ENCODE assay signal across 13 cellular contexts in genomic region chr22:46767249-46767985, GRCh38. TPM values are rescaled to one million over a fixed set of nuclear protein-coding genes. Genes with fewer than 3 reads are reported as not detected.
DNase-seq lines count a peak whose midpoint lies in the region; ATAC-seq and TF ChIP-seq lines count a peak whose summit lies in the region.
"Had no signal": no experiment of that assay in that cellular context is flagged by ENCODE, and none has a peak within 500 bp of the region (broad histone marks: within the 10 kb centered on the region; RNA-seq: fewer than 3 reads in every experiment).

No MANE protein-coding gene starts in this region.

- H3K9ac ChIP-seq in Loucy (ENCODE audit: low read depth, low read length, poor library complexity, severe bottlenecking): peak overlapping the region; percentile 5

- peaks cover 26% of the 10 kb centered on the region for H3K4me1 ChIP-seq in CD8-positive, alpha-beta memory T cell (ENCODE audit: insufficient read depth, low read length)
- H3K4me1 ChIP-seq in Loucy (ENCODE audit: insufficient read depth, low read length, poor library complexity, severe bottlenecking): peaks cover 19% of the 10 kb centered on the region

- POLR2A ChIA-PET in CD8-positive, alpha-beta memory T cell (lab: Charles Lee): no interaction called here

- no peak overlapping the region for H3K27ac ChIP-seq in CD8-positive, alpha-beta memory T cell (ENCODE audit: low read depth, low read length)
- H3K27ac ChIP-seq: HL-60, upper lobe of right lung had no signal

- CTCF ChIA-PET in CD8-positive, alpha-beta memory T cell (lab: Charles Lee): interaction anchor here (1.0 kb wide), 1 partner anchor 31 kb away, joined by 3 read pairs; no protein-coding TSS in a partner anchor

- H3K4me3 ChIP-seq in CD8-positive, alpha-beta memory T cell (ENCODE audit: low read length): no peak overlapping the region
- no peak overlapping the region for H3K4me3 ChIP-seq in Loucy (ENCODE audit: low read length, poor library complexity, severe bottlenecking)
- H3K4me3 ChIP-seq: upper lobe of right lung had no signal

- H3K4me1 Mint-ChIP-seq in CD8-positive, alpha-beta memory T cell: peaks cover 63 to 82% (median 71%) of the 10 kb centered on the region in 3 donors
- H3K4me1 Mint-ChIP-seq in brain (peaks cover 67% of the 10 kb centered on the region), neural crest cell (peaks cover 29% of the 10 kb centered on the region)

- H2AFZ ChIP-seq in Loucy (ENCODE audit: low read length): no peak overlapping the region

- DNase-seq in CD8-positive, alpha-beta memory T cell: peak in 1 of 5 donors; percentile 13
- DNase-seq in neural crest cell (ENCODE audit: low read depth, low spot score): no peak
- no peak for DNase-seq in DMS153 (lab: John Stamatoyannopoulos, UW)
- no peak for DNase-seq in AML-193 (lab: John Stamatoyannopoulos, UW)
- DNase-seq: activated T-cell treated with anti-CD3 and anti-CD28 coated beads, Interleukin-2, amount 50 U/mL, for 4 hours; DMS 273 treated with DMSO at 0.1 percent for 48 hours; NCI-H1105; T-helper 9 cell; upper lobe of right lung had no signal

- no peaks in the 10 kb centered on the region for H3K27me3 Mint-ChIP-seq in CD8-positive, alpha-beta memory T cell
- H3K27me3 Mint-ChIP-seq in brain (peaks cover 5% of the 10 kb centered on the region), neural crest cell (ENCODE audit: low read depth) (no peaks in the 10 kb centered on the region)

- no peaks in the 10 kb centered on the region for H3K9me3 Mint-ChIP-seq in CD8-positive, alpha-beta memory T cell
- H3K9me3 Mint-ChIP-seq in brain (no peaks in the 10 kb centered on the region), neural crest cell (no peaks in the 10 kb centered on the region)
- H3K9me3 Mint-ChIP-seq: activated T-cell treated with anti-CD3 and anti-CD28 coated beads, Interleukin-2, amount 50 U/mL, for 4 hours had no signal

- peaks cover 21% of the 10 kb centered on the region for H4K20me1 ChIP-seq in Loucy (ENCODE audit: insufficient read depth, low read length, poor library complexity, severe bottlenecking)

- peaks cover 76% of the 10 kb centered on the region for H3K79me2 ChIP-seq in Loucy (ENCODE audit: insufficient read depth, low read length)

- peak overlapping the region; percentile 17 to 92 (median 84) for H3K27ac Mint-ChIP-seq in CD8-positive, alpha-beta memory T cell
- peak overlapping the region in 4 of 5 experiments; percentile 69 to 84 (median 76) for H3K27ac Mint-ChIP-seq in brain
- peak overlapping the region; percentile 54 for H3K27ac Mint-ChIP-seq in neural crest cell (ENCODE audit: unreplicated experiment)

- no peaks in the 10 kb centered on the region for H3K9me2 ChIP-seq in Loucy (replicated peaks; ENCODE audit: low read depth, low read length)

- H3K4me2 ChIP-seq in Loucy (ENCODE audit: low read depth, low read length, poor library complexity, severe bottlenecking): peak overlapping the region; percentile 33

- TF ChIP-seq CTCF in Loucy (conservative IDR thresholded peaks at IDR 0.05; ENCODE audit: low read length) (no peak), brain (conservative IDR thresholded peaks at IDR 0.05) (no peak), neural crest cell (conservative IDR thresholded peaks at IDR 0.05) (no peak)

- H3K36me3 Mint-ChIP-seq in CD8-positive, alpha-beta memory T cell: peaks cover 0 to 57% (median 5%) of the 10 kb centered on the region in 3 donors
- H3K36me3 Mint-ChIP-seq in brain (no peaks in the 10 kb centered on the region), neural crest cell (ENCODE audit: low read depth) (no peaks in the 10 kb centered on the region)

- no peaks in the 10 kb centered on the region for H3K9me3 ChIP-seq in CD8-positive, alpha-beta memory T cell (ENCODE audit: low read length)
- H3K9me3 ChIP-seq in Loucy (ENCODE audit: insufficient read depth, low read depth, low read length): no peaks in the 10 kb centered on the region
- H3K9me3 ChIP-seq: upper lobe of right lung had no signal

- peak overlapping the region in 3 of 7 donors; percentile 12 to 65 (median 30) for H3K4me3 Mint-ChIP-seq in CD8-positive, alpha-beta memory T cell
- H3K4me3 Mint-ChIP-seq in brain (peak overlapping the region in 3 of 5 experiments; percentile 29 to 42 (median 42)), neural crest cell (peak overlapping the region; percentile 47)

- ATAC-seq in HG02981 (IDR thresholded peaks at IDR 0.05; ENCODE audit: unreplicated experiment): no peak
- ATAC-seq: activated T-cell treated with anti-CD3 and anti-CD28 coated beads, Interleukin-2, amount 50 U/mL, for 4 hours; upper lobe of right lung had no signal

- H3K36me3 ChIP-seq in CD8-positive, alpha-beta memory T cell (ENCODE audit: insufficient read depth, low read length): no peaks in the 10 kb centered on the region
- no peaks in the 10 kb centered on the region for H3K36me3 ChIP-seq in Loucy (ENCODE audit: insufficient read depth, low read length)
- H3K36me3 ChIP-seq: upper lobe of right lung had no signal

- H3K27me3 ChIP-seq in CD8-positive, alpha-beta memory T cell (ENCODE audit: insufficient read depth, low read length, poor library complexity, severe bottlenecking): no peaks in the 10 kb centered on the region
- H3K27me3 ChIP-seq in Loucy (ENCODE audit: insufficient read depth, low read length, poor library complexity, severe bottlenecking): no peaks in the 10 kb centered on the region
- H3K27me3 ChIP-seq: upper lobe of right lung had no signal

- no peaks in the 10 kb centered on the region for H3F3A ChIP-seq in Loucy (ENCODE audit: low read depth)

RNA-seq across cellular contexts. Expression of gene TBC1D22A, which starts 5.0 kb away (rescaled TPM):
- total RNA-seq in CD8-positive, alpha-beta memory T cell: 10 to 100 TPM; 34.0 to 34.8 TPM
- 26.6 TPM for polyA plus RNA-seq in CD8-positive, alpha-beta memory T cell
- polyA plus RNA-seq in brain (ENCODE audit: insufficient read depth, low read depth, low replicate concordance): 20.6 TPM
- total RNA-seq in neural crest cell: 14.3 and 15.5 TPM in 2 replicates

RNA-seq across cellular contexts. Expression of gene CERK, which starts 29.4 kb away (rescaled TPM):
- total RNA-seq in CD8-positive, alpha-beta memory T cell: 10 to 100 TPM; 64.3 to 64.5 TPM
- 108 TPM for polyA plus RNA-seq in CD8-positive, alpha-beta memory T cell
- polyA plus RNA-seq in brain (ENCODE audit: insufficient read depth, low read depth, low replicate concordance): 78.9 TPM
- total RNA-seq in neural crest cell: 98.7 and 102 TPM in 2 replicates
